In genomic region chr1:47694011-47694890, GRCh38 we compare ENCODE assay signal across 14 cellular contexts.
"Had no signal": no experiment of that assay in that cellular context is flagged by ENCODE, and none has a peak within 500 bp of the region (broad histone marks: within the 10 kb centered on the region; RNA-seq: fewer than 3 reads in every experiment).

No MANE protein-coding gene starts in this region.

- H3K4me3 ChIP-seq: hepatocyte, left lung, pancreas, transverse colon had no signal

- H3K27me3 ChIP-seq: left lung, pancreas, transverse colon had no signal

- H3K9me3 ChIP-seq: left lung, pancreas, transverse colon had no signal

- H3K27ac ChIP-seq: epithelial cell of prostate, hepatocyte, left lung, pancreas, transverse colon had no signal

- H3K4me1 ChIP-seq: left lung, pancreas had no signal

- H3K36me3 ChIP-seq: left lung, pancreas, transverse colon had no signal

- ATAC-seq: left lung; pancreas; stimulated activated naive CD8-positive, alpha-beta T cell treated with anti-CD3 and anti-CD28 coated beads, Interleukin-15, Interleukin-2, amounts not matched to agents 100 U/mL and 50 U/mL, for 24 hours; T-cell had no signal

- DNase-seq: activated B cell treated with CpG ODN at 0.5 μM for 24 hours; activated CD4-positive, alpha-beta memory T cell treated with anti-CD3 and anti-CD28 coated beads for 36 hours; activated CD4-positive, alpha-beta T cell treated with anti-CD3 and anti-CD28 coated beads for 4 hours; activated gamma-delta T cell treated with Interleukin-2 at 50 U/mL for 16 hours; activated T-cell treated with anti-CD3 and anti-CD28 coated beads, Interleukin-2, amount 50 U/mL, for 48 hours; dermis blood vessel endothelial cell; foreskin fibroblast; left lung; stimulated activated naive CD8-positive, alpha-beta T cell treated with anti-CD3 and anti-CD28 coated beads, Interleukin-15, Interleukin-2, amounts not matched to agents 100 U/mL and 50 U/mL, for 24 hours; T-cell; transverse colon had no signal
